In genomic region chr18:2980607-2980923, GRCh38 we compare ENCODE assay signal across 9 cellular contexts. TPM values are rescaled to one million over a fixed set of nuclear protein-coding genes. Genes with fewer than 3 reads are reported as not detected.
DNase-seq lines count a peak whose midpoint lies in the region; ATAC-seq and TF ChIP-seq lines count a peak whose summit lies in the region.
"Had no signal": no experiment of that assay in that cellular context is flagged by ENCODE, and none has a peak within 500 bp of the region (broad histone marks: within the 10 kb centered on the region; RNA-seq: fewer than 3 reads in every experiment).

No MANE protein-coding gene starts in this region.

- 75 to 94% methylated on average over 3 of the region's 3 CpGs for WGBS in body of pancreas, 2 donors

- intact Hi-C loops in cardiac septum (cut with DNase I) (loop anchor here (5.0 kb wide), 1 partner anchor 48 kb away; no protein-coding TSS in a partner anchor), body of pancreas (cut with DNase I) (loop anchor here (10.0 kb wide), 1 partner anchor 46 kb away; no protein-coding TSS in a partner anchor), natural killer cell (cut with micrococcal nuclease) (loop anchor here (1.0 to 5.0 kb wide), 2 partner anchors 20 to 267 kb away; partner anchors contain the start of gene MYL12A)

- no peaks in the 10 kb centered on the region for H3K27me3 Mint-ChIP-seq in natural killer cell (ENCODE audit: low read depth in 2 of 2)

- H3K9me3 ChIP-seq in right atrium auricular region, result no peaks in the 10 kb centered on the region
- no peaks in the 10 kb centered on the region for H3K9me3 ChIP-seq in body of pancreas
- H3K9me3 ChIP-seq: Caco-2 had no signal

- no peak for ATAC-seq in body of pancreas
- ATAC-seq in natural killer cell, result peak; percentile 17 to 36 (median 33)
- no peak for ATAC-seq in GM21723 (IDR thresholded peaks at IDR 0.05; ENCODE audit: unreplicated experiment)

- H3K4me3 ChIP-seq in right atrium auricular region (no peak overlapping the region), body of pancreas (no peak overlapping the region)

- peak overlapping the region; percentile 95 to 98 for H3K27ac Mint-ChIP-seq in natural killer cell

- no peak for TF ChIP-seq CTCF in right atrium auricular region (IDR thresholded peaks at IDR 0.05)
- TF ChIP-seq CTCF in body of pancreas (IDR thresholded peaks at IDR 0.05), result no peak
- no peak for TF ChIP-seq CTCF in natural killer cell (IDR thresholded peaks at IDR 0.05)

- no peaks in the 10 kb centered on the region for H3K27me3 ChIP-seq in right atrium auricular region
- no peaks in the 10 kb centered on the region for H3K27me3 ChIP-seq in body of pancreas

- TF ChIP-seq POLR2A in body of pancreas (IDR thresholded peaks at IDR 0.05), result no peak

- no peaks in the 10 kb centered on the region for H3K9me3 Mint-ChIP-seq in natural killer cell

- H3K4me1 Mint-ChIP-seq in natural killer cell, result peaks cover 82 to 85% of the 10 kb centered on the region in 2 donors

- peak overlapping the region; percentile 91 for H3K4me3 Mint-ChIP-seq in natural killer cell

- DNase-seq in right atrium auricular region (ENCODE audit: low spot score) (no peak), cardiac septum (ENCODE audit: low spot score) (no peak), body of pancreas (no peak), natural killer cell (no peak), inferior parietal cortex (ENCODE audit: extremely low spot score) (no peak), NCI-H1417 (lab: John Stamatoyannopoulos, UW) (no peak), AG08395 (ENCODE audit: low spot score) (no peak)
- DNase-seq: Caco-2 had no signal

- peak overlapping the region; percentile 72 to 76 for H3K27ac ChIP-seq in right atrium auricular region
- H3K27ac ChIP-seq in body of pancreas, result peak overlapping the region; percentile 50 to 81 (median 62)

- H3K36me3 Mint-ChIP-seq in natural killer cell, result no peaks in the 10 kb centered on the region

- H3K36me3 ChIP-seq in right atrium auricular region (no peaks in the 10 kb centered on the region), body of pancreas (replicated peaks in 1 of 2; ENCODE audit: insufficient read depth in 1 of 2, low read depth in 2 of 2) (no peaks in the 10 kb centered on the region)

- H3K4me1 ChIP-seq in right atrium auricular region (peaks cover 0 to 82% of the 10 kb centered on the region in 2 donors), body of pancreas (peaks cover 100% of the 10 kb centered on the region)

RNA-seq across cellular contexts. Expression of gene LPIN2, which starts 32.4 kb away (rescaled TPM):
- total RNA-seq in right atrium auricular region (10 to 100 TPM; 15.5 to 19.0 TPM), cardiac septum (9.3 TPM), body of pancreas (10 to 100 TPM; 10.9 to 35.3 TPM), natural killer cell (10 to 100 TPM; 32.9 to 58.8 (median 57.1) TPM)

Comparison
In these comparisons a context has a peak if more than half of its experiments do, and no peak if none do; other contexts are left out.
1. ATAC-seq: peak in natural killer cell (3 of 3); none in body of pancreas (single experiment) and GM21723 (single experiment).